Comparison of ENCODE assay signal across 1 cellular context in the genomic region with DNA sequence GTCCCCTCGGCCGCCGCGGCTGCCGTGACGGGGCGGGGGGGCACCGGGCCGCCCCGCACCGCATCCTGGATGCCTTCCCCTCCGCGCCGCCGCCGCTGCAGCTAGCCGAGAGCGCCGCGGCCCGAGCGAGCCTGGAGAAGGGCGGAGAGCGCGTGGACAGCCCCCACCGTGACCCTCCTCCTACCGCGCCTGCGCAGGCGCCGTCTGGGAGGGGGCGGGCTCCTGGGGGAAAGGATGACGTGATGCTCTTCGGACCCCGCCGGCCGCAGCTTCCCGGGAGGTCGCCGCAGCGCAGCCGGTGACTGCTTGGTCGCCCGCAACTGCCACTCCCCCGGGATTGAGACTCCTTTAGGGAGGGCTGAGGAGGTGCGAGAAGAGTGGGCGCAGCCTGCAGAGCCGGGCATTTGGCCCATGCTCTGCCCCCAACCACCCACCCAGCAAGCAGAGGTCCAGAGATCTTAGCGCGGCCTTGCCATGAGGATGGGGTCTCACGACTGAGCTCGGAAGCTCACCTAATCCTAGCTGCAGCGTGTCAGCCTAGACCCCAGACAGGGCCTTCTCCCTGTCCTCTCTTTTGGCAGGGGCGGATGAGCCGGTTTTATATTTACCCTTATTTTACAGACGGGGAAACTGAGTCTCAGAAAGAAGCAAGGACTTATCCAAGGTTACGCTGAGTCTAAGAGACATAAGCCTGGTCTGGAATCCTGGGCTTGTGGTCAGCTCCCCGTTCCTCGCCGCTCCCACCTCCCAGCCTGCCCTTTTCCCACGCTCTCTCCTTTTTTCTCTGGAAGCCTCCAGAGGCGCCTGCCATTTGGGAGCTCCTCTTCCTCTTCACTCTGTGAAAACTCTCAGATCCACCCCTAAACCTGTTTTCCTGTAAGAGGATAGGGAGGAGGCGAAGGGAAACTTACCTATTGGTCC.
TF ChIP-seq lines count a peak whose summit lies in the region.

A gene (minus strand): TSS at position 140 of the 921 bp plus-strand sequence. CDS start 281 bp downstream, outside the sequence.

TF ChIP-seq in HepG2, 621 proteins besides CTCF, POLR2A, EP300 and RAD21 (continued from another document and continues in another):
- TF ChIP-seq, protein P1, sequence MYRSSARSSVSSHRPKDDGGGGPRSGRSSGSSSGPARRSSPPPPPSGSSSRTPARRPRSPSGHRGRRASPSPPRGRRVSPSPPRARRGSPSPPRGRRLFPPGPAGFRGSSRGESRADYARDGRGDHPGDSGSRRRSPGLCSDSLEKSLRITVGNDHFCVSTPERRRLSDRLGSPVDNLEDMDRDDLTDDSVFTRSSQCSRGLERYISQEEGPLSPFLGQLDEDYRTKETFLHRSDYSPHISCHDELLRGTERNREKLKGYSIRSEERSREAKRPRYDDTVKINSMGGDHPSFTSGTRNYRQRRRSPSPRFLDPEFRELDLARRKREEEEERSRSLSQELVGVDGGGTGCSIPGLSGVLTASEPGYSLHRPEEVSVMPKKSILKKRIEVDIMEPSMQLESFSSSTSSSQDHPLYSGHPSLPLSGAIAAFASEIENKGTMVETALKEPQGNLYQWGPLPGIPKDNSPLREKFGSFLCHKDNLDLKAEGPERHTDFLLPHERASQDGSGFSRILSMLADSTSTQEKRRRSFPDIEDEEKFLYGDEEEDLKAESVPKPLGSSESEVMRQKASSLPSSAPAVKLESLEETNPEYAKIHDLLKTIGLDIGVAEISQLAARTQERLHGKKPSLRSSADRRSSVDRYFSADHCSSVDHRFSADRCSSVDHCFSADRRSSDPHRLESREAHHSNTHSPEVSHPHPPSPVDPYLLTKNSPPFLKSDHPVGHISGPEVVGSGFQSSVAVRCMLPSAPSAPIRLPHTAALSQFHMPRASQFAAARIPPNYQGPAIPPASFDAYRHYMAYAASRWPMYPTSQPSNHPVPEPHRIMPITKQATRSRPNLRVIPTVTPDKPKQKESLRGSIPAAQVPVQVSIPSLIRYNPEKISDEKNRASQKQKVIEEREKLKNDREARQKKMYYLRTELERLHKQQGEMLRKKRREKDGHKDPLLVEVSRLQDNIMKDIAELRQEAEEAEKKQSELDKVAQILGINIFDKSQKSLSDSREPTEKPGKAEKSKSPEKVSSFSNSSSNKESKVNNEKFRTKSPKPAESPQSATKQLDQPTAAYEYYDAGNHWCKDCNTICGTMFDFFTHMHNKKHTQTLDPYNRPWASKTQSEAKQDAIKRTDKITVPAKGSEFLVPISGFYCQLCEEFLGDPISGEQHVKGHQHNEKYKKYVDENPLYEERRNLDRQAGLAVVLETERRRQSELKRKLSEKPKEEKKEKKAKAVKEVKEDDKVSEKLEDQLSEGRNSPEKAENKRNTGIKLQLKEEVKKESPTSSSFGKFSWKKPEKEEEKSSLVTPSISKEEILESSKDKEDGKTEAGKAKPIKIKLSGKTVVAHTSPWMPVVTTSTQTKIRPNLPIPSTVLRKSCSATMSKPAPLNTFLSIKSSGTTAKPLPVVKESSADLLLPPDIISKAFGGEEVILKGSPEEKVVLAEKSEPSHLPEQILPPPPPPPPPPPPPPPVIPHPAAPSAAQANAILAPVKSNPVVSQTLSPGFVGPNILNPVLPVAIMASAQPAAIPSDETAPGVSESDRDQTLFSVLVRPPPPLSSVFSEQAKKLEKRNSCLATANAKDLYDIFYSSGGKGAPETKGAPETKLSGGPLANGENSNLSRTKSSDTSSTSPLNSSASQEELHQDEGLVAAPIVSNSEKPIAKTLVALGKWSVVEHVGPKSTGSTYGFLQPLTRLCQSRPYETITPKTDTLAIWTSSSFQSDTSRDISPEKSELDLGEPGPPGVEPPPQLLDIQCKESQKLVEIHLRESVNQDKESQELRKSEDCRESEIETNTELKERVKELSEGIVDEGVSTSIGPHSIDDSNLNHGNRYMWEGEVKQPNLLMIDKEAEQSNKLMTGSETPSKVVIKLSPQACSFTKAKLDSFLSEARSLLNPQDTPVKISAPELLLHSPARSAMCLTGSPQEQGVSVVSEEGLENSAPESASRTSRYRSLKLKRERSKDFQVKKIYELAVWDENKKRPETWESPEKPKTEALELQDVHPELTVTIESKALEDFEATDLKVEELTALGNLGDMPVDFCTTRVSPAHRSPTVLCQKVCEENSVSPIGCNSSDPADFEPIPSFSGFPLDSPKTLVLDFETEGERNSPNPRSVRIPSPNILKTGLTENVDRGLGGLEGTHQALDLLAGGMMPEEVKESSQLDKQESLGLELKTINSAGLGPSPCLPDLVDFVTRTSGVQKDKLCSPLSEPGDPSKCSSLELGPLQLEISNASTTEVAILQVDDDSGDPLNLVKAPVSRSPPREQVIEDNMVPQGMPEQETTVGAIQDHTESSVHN (CRISPR knock-in tag; IDR thresholded peaks at IDR 0.05): no peak
- no peak; the same call in 1 of the 2 replicates for TF ChIP-seq ZNF546 (CRISPR knock-in tag; conservative IDR thresholded peaks at IDR 0.05)
- TF ChIP-seq ZNF230 (CRISPR knock-in tag; IDR thresholded peaks at IDR 0.05): peak; percentile 78; the same call in 1 of the 2 replicates
- no peak; the same call in 1 of the 2 replicates for TF ChIP-seq SRF (IDR thresholded peaks at IDR 0.05; ENCODE audit: low read depth, low read length)
- TF ChIP-seq ZNF430 (CRISPR knock-in tag; IDR thresholded peaks at IDR 0.05): peak; percentile 88
- no peak for TF ChIP-seq ZNF382 (CRISPR knock-in tag; IDR thresholded peaks at IDR 0.05; ENCODE audit: borderline replicate concordance)
- no peak for TF ChIP-seq NAIF1 (CRISPR knock-in tag; IDR thresholded peaks at IDR 0.05; ENCODE audit: borderline replicate concordance)
- no peak for TF ChIP-seq ZNF326 (CRISPR knock-in tag; IDR thresholded peaks at IDR 0.05; ENCODE audit: borderline replicate concordance)
- TF ChIP-seq NCOA5 (CRISPR knock-in tag; IDR thresholded peaks at IDR 0.05): no peak
- TF ChIP-seq, protein P2, sequence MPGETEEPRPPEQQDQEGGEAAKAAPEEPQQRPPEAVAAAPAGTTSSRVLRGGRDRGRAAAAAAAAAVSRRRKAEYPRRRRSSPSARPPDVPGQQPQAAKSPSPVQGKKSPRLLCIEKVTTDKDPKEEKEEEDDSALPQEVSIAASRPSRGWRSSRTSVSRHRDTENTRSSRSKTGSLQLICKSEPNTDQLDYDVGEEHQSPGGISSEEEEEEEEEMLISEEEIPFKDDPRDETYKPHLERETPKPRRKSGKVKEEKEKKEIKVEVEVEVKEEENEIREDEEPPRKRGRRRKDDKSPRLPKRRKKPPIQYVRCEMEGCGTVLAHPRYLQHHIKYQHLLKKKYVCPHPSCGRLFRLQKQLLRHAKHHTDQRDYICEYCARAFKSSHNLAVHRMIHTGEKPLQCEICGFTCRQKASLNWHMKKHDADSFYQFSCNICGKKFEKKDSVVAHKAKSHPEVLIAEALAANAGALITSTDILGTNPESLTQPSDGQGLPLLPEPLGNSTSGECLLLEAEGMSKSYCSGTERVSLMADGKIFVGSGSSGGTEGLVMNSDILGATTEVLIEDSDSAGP (CRISPR knock-in tag; IDR thresholded peaks at IDR 0.05; ENCODE audit: borderline replicate concordance): peak; percentile 79; the same call in 1 of the 2 replicates
- TF ChIP-seq, protein P3, sequence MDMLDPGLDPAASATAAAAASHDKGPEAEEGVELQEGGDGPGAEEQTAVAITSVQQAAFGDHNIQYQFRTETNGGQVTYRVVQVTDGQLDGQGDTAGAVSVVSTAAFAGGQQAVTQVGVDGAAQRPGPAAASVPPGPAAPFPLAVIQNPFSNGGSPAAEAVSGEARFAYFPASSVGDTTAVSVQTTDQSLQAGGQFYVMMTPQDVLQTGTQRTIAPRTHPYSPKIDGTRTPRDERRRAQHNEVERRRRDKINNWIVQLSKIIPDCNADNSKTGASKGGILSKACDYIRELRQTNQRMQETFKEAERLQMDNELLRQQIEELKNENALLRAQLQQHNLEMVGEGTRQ (IDR thresholded peaks at IDR 0.05; ENCODE audit: low read depth, low read length): no peak
- TF ChIP-seq, protein P3 (CRISPR knock-in tag; IDR thresholded peaks at IDR 0.05; ENCODE audit: borderline replicate concordance): no peak
- TF ChIP-seq RELA (CRISPR knock-in tag; IDR thresholded peaks at IDR 0.05): no peak
- TF ChIP-seq, protein P4, sequence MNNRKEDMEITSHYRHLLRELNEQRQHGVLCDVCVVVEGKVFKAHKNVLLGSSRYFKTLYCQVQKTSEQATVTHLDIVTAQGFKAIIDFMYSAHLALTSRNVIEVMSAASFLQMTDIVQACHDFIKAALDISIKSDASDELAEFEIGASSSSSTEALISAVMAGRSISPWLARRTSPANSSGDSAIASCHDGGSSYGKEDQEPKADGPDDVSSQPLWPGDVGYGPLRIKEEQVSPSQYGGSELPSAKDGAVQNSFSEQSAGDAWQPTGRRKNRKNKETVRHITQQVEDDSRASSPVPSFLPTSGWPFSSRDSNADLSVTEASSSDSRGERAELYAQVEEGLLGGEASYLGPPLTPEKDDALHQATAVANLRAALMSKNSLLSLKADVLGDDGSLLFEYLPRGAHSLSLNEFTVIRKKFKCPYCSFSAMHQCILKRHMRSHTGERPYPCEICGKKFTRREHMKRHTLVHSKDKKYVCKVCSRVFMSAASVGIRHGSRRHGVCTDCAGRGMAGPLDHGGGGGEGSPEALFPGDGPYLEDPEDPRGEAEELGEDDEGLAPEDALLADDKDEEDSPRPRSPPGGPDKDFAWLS (CRISPR knock-in tag; IDR thresholded peaks at IDR 0.05; ENCODE audit: borderline replicate concordance): no peak
- TF ChIP-seq ELF4 (CRISPR knock-in tag; IDR thresholded peaks at IDR 0.05; ENCODE audit: borderline replicate concordance): no peak
- TF ChIP-seq ZNF121 (CRISPR knock-in tag; IDR thresholded peaks at IDR 0.05): no peak
- TF ChIP-seq MTF2 (CRISPR knock-in tag; IDR thresholded peaks at IDR 0.05; ENCODE audit: borderline replicate concordance): no peak
- TF ChIP-seq ZNF672 (CRISPR knock-in tag; IDR thresholded peaks at IDR 0.05): no peak
- peak; percentile 45; the same call in 1 of the 2 replicates for TF ChIP-seq KAT8 (CRISPR knock-in tag; IDR thresholded peaks at IDR 0.05)
- TF ChIP-seq TBL1XR1 (IDR thresholded peaks at IDR 0.05; ENCODE audit: borderline replicate concordance, low read length, partially characterized antibody): no peak
- TF ChIP-seq EED (CRISPR knock-in tag; IDR thresholded peaks at IDR 0.05): no peak
- TF ChIP-seq ZNF567 (CRISPR knock-in tag; IDR thresholded peaks at IDR 0.05; ENCODE audit: borderline replicate concordance): no peak
- no peak for TF ChIP-seq SUZ12 (IDR thresholded peaks at IDR 0.05; ENCODE audit: low read depth, low read length)
- 0 out of 2 replicates have a peak, but pooled peaks have one; percentile 49 for TF ChIP-seq ZNF761 (CRISPR knock-in tag; conservative IDR thresholded peaks at IDR 0.05)
- TF ChIP-seq, protein P5, sequence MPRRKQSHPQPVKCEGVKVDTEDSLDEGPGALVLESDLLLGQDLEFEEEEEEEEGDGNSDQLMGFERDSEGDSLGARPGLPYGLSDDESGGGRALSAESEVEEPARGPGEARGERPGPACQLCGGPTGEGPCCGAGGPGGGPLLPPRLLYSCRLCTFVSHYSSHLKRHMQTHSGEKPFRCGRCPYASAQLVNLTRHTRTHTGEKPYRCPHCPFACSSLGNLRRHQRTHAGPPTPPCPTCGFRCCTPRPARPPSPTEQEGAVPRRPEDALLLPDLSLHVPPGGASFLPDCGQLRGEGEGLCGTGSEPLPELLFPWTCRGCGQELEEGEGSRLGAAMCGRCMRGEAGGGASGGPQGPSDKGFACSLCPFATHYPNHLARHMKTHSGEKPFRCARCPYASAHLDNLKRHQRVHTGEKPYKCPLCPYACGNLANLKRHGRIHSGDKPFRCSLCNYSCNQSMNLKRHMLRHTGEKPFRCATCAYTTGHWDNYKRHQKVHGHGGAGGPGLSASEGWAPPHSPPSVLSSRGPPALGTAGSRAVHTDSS (CRISPR knock-in tag; conservative IDR thresholded peaks at IDR 0.05): no peak
- no peak for TF ChIP-seq ZNF263 (CRISPR knock-in tag; IDR thresholded peaks at IDR 0.05)
- peak; percentile 43 for TF ChIP-seq CBX1 (IDR thresholded peaks at IDR 0.05; ENCODE audit: low read depth)
- TF ChIP-seq, protein P6, sequence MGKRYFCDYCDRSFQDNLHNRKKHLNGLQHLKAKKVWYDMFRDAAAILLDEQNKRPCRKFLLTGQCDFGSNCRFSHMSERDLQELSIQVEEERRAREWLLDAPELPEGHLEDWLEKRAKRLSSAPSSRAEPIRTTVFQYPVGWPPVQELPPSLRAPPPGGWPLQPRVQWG (CRISPR knock-in tag; IDR thresholded peaks at IDR 0.05; ENCODE audit: borderline replicate concordance, low read depth): no peak
- TF ChIP-seq, protein P7, sequence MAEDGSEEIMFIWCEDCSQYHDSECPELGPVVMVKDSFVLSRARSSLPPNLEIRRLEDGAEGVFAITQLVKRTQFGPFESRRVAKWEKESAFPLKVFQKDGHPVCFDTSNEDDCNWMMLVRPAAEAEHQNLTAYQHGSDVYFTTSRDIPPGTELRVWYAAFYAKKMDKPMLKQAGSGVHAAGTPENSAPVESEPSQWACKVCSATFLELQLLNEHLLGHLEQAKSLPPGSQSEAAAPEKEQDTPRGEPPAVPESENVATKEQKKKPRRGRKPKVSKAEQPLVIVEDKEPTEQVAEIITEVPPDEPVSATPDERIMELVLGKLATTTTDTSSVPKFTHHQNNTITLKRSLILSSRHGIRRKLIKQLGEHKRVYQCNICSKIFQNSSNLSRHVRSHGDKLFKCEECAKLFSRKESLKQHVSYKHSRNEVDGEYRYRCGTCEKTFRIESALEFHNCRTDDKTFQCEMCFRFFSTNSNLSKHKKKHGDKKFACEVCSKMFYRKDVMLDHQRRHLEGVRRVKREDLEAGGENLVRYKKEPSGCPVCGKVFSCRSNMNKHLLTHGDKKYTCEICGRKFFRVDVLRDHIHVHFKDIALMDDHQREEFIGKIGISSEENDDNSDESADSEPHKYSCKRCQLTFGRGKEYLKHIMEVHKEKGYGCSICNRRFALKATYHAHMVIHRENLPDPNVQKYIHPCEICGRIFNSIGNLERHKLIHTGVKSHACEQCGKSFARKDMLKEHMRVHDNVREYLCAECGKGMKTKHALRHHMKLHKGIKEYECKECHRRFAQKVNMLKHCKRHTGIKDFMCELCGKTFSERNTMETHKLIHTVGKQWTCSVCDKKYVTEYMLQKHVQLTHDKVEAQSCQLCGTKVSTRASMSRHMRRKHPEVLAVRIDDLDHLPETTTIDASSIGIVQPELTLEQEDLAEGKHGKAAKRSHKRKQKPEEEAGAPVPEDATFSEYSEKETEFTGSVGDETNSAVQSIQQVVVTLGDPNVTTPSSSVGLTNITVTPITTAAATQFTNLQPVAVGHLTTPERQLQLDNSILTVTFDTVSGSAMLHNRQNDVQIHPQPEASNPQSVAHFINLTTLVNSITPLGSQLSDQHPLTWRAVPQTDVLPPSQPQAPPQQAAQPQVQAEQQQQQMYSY (CRISPR knock-in tag; IDR thresholded peaks at IDR 0.05): no peak
